ENCODE assay signal across 31 cellular contexts in genomic region chr11:75424396-75424795, GRCh38. TPM values are rescaled to one million over a fixed set of nuclear protein-coding genes. Genes with fewer than 3 reads are reported as not detected.
A peak's percentile ranks its signal among the peaks of the same experiment; 100 is the strongest.
DNase-seq lines count a peak whose midpoint lies in the region; ATAC-seq, FAIRE-seq and TF ChIP-seq lines count a peak whose summit lies in the region.
"Had no signal": no experiment of that assay in that cellular context is flagged by ENCODE, and none has a peak within 500 bp of the region (broad histone marks: within the 10 kb centered on the region; RNA-seq: fewer than 3 reads in every experiment).

No MANE protein-coding gene starts in this region.

- POLR2A ChIA-PET in A549 (lab: Yijun Ruan, JAX) = no interaction called here

- H2BK5ac ChIP-seq in mesendoderm (ENCODE audit: low read length) = no peak overlapping the region

- H3K36me3 ChIP-seq in ectodermal cell (ENCODE audit: control insufficient read depth, insufficient read depth, low read length) (peaks cover 6% of the 10 kb centered on the region), mesendoderm (ENCODE audit: control insufficient read depth, insufficient read depth, low read length) (no peaks in the 10 kb centered on the region), upper lobe of left lung (no peaks in the 10 kb centered on the region), Peyer's patch (no peaks in the 10 kb centered on the region)
- H3K36me3 ChIP-seq: colonic mucosa had no signal

- no peak overlapping the region for H2BK120ac ChIP-seq in mesendoderm (ENCODE audit: low read depth, low read length)

- no peak overlapping the region for H4K5ac ChIP-seq in mesendoderm (ENCODE audit: low read length)

- H4K8ac ChIP-seq in mesendoderm (ENCODE audit: low read depth, low read length) = no peak overlapping the region

- no peak for DNase-seq in A549 (ENCODE audit: low read depth in 1 of 2, low spot score in 1 of 2)
- peak; percentile 12 for DNase-seq in D721Med (ENCODE audit: insufficient read length, low spot score)
- DNase-seq in mesendoderm = peak; percentile 71
- DNase-seq in SK-N-DZ (ENCODE audit: low spot score) = no peak
- DNase-seq in upper lobe of left lung = no peak
- DNase-seq in DMS114 treated with DMSO at 0.1 percent for 48 hours (lab: John Stamatoyannopoulos, UW; ENCODE audit: unreplicated experiment) = no peak
- DNase-seq in Peyer's patch = no peak
- DNase-seq: activated CD4-positive, alpha-beta memory T cell treated with anti-CD3 and anti-CD28 coated beads for 36 hours; activated CD8-positive, alpha-beta memory T cell treated with anti-CD3 and anti-CD28 coated beads, Interleukin-2, amount 50 U/mL, for 4 hours; activated naive CD4-positive, alpha-beta T cell treated with anti-CD3 and anti-CD28 coated beads, Interleukin-2, amount 10 ng/mL, durations not matched to agents 7 days and 5 days; colonic mucosa; effector memory CD8-positive, alpha-beta T cell; foreskin melanocyte; GOT3; hypothalamus; MV-4-11; NCI-H510A treated with DMSO at 0.1 percent for 48 hours; stimulated activated CD4-positive, alpha-beta T cell treated with anti-CD3 and anti-CD28 coated beads, Interleukin-4, amount 100 ng/mL, for 4 hours had no signal

- H3K27ac ChIP-seq in A549 (peak overlapping the region; percentile 13 to 90; a peak in 3 of 6 replicates), ectodermal cell (ENCODE audit: insufficient read depth, low read depth, low read length, poor library complexity, severe bottlenecking) (peak overlapping the region; percentile 44), mesendoderm (ENCODE audit: low read depth, low read length) (no peak overlapping the region), upper lobe of left lung (peak overlapping the region in 1 of 4 donors; percentile 45), Peyer's patch (no peak overlapping the region)
- H3K27ac ChIP-seq: BLaER1 treated with 17β-estradiol and CSF1 and Interleukin-3, amounts not matched to agents 10 nM and 100 nM; colonic mucosa; esophagus muscularis mucosa; HL-60; KMS-11; SK-N-MC had no signal

- H3K79me1 ChIP-seq in mesendoderm (ENCODE audit: low read length) = no peaks in the 10 kb centered on the region

- H3K4me1 ChIP-seq in A549 (peaks cover 45% of the 10 kb centered on the region), ectodermal cell (ENCODE audit: control insufficient read depth, insufficient read depth, low read length) (peaks cover 15% of the 10 kb centered on the region), mesendoderm (ENCODE audit: control insufficient read depth, low read depth, low read length) (peaks cover 2% of the 10 kb centered on the region), upper lobe of left lung (peaks cover 4 to 32% (median 24%) of the 10 kb centered on the region in 4 donors), Peyer's patch (no peaks in the 10 kb centered on the region)

- TF ChIP-seq POLR2A in A549 (IDR thresholded peaks at IDR 0.05; ENCODE audit: low read length) (no peak), upper lobe of left lung (IDR thresholded peaks at IDR 0.05) (no peak), Peyer's patch (IDR thresholded peaks at IDR 0.05) (no peak)

- H3K4me3 ChIP-seq in A549 (no peak overlapping the region), ectodermal cell (ENCODE audit: insufficient read depth, low read depth, low read length) (no peak overlapping the region), mesendoderm (ENCODE audit: low read length) (no peak overlapping the region), upper lobe of left lung (no peak overlapping the region), Peyer's patch (no peak overlapping the region)
- H3K4me3 ChIP-seq: BLaER1 treated with 17β-estradiol and CSF1 and Interleukin-3, amounts not matched to agents 10 nM and 100 nM; colonic mucosa; esophagus muscularis mucosa; SK-N-MC had no signal

- no peak for FAIRE-seq in A549 (lab: Jason Lieb, UNC)
- FAIRE-seq in D721Med (lab: Jason Lieb, UNC) = no peak
- FAIRE-seq: bronchial epithelial cell, GM12891, RCC 7860, TTC549 had no signal

- no peak overlapping the region for H3K56ac ChIP-seq in mesendoderm (ENCODE audit: low read length)

- CTCF ChIA-PET in A549 (lab: Yijun Ruan, JAX) = interaction anchor here (1.0 to 16.5 kb wide), 5 partner anchors 10 to 144 kb away, joined by 3 to 231 read pairs (median 15); partner anchors contain the start of gene RPS3

- H2AK5ac ChIP-seq in mesendoderm (ENCODE audit: low read length) = no peak overlapping the region

- TF ChIP-seq CTCF in A549 (IDR thresholded peaks at IDR 0.05) = no peak
- no peak for TF ChIP-seq CTCF in D721Med (IDR thresholded peaks at IDR 0.05; ENCODE audit: insufficient read depth, missing control alignments)
- TF ChIP-seq CTCF in upper lobe of left lung (IDR thresholded peaks at IDR 0.05) = no peak
- no peak for TF ChIP-seq CTCF in Peyer's patch (IDR thresholded peaks at IDR 0.05)

- 96% methylated on average over 1 of the region's 1 CpG for WGBS in A549 (ENCODE audit: missing lambda C conversion rate)
- WGBS in ectodermal cell, 2 experiments = 56 to 65% methylated on average over 1 of the region's 1 CpG
- no CpG with 5 or more reads among the region's 1 CpG for WGBS in mesendoderm (ENCODE audit: extremely low coverage, insufficient coverage, low lambda C conversion rate)
- WGBS in upper lobe of left lung, 2 donors = 83 to 89% methylated on average over 1 of the region's 1 CpG

- H3K23ac ChIP-seq in mesendoderm (ENCODE audit: low read length) = no peak overlapping the region

- no peak for TF ChIP-seq EP300 in A549 (IDR thresholded peaks at IDR 0.05)
- no peak for TF ChIP-seq EP300 in upper lobe of left lung (IDR thresholded peaks at IDR 0.05)

- peaks cover 2% of the 10 kb centered on the region; the same call in 2 of the 3 replicates for H3K9me3 ChIP-seq in A549
- no peaks in the 10 kb centered on the region for H3K9me3 ChIP-seq in ectodermal cell (ENCODE audit: control insufficient read depth, low read length)
- H3K9me3 ChIP-seq in upper lobe of left lung = peaks cover 0 to 2% (median 0%) of the 10 kb centered on the region in 4 donors
- peaks cover 0 to 2% (median 0%) of the 10 kb centered on the region in 4 donors for H3K9me3 ChIP-seq in Peyer's patch
- H3K9me3 ChIP-seq: colonic mucosa had no signal

- no peak overlapping the region for H3K4ac ChIP-seq in mesendoderm (ENCODE audit: low read depth, low read length)

- H2BK15ac ChIP-seq in mesendoderm (replicated peaks; ENCODE audit: low read depth) = no peak overlapping the region

- no peak overlapping the region for H3K18ac ChIP-seq in mesendoderm (ENCODE audit: low read length)

- no peak for TF ChIP-seq RAD21 in A549 (conservative IDR thresholded peaks at IDR 0.05 in 1 of 2, IDR thresholded peaks at IDR 0.05 in 1 of 2)

- H3K4me2 ChIP-seq in A549 (no peak overlapping the region), mesendoderm (ENCODE audit: low read length) (no peak overlapping the region)
- H3K4me2 ChIP-seq: KMS-11 had no signal

- peaks cover 20% of the 10 kb centered on the region for H3K27me3 ChIP-seq in ectodermal cell (ENCODE audit: control insufficient read depth, insufficient read depth, low read length, poor library complexity, severe bottlenecking)
- peaks cover 7% of the 10 kb centered on the region for H3K27me3 ChIP-seq in mesendoderm (ENCODE audit: insufficient read depth, low read length, poor library complexity)
- H3K27me3 ChIP-seq in upper lobe of left lung = peaks cover 0 to 4% (median 0%) of the 10 kb centered on the region in 4 donors
- H3K27me3 ChIP-seq in Peyer's patch = peaks cover 0 to 4% of the 10 kb centered on the region in 2 donors

- no peak overlapping the region for H3K9ac ChIP-seq in mesendoderm (ENCODE audit: low read length)
- H3K9ac ChIP-seq: BLaER1 treated with 17β-estradiol and CSF1 and Interleukin-3, amounts not matched to agents 10 nM and 100 nM; KMS-11 had no signal

- ATAC-seq in A549 = no peak
- ATAC-seq in upper lobe of left lung (ENCODE audit: low FRiP score in 2 of 2) = no peak
- ATAC-seq: effector memory CD8-positive, alpha-beta T cell; natural killer cell treated with Interleukin-12 subunit alpha and Interleukin-12 subunit beta and Interleukin-15 and Interleukin-18, amount 100 ng/mL, for 72 hours; sciatic nerve; stimulated activated memory B cell treated with anti-CD40 and anti-IgM and Interleukin-4, amounts not matched to agents 10 μg/mL and 1 μg/mL and 100 μg/mL, for 72 hours had no signal

- no peaks in the 10 kb centered on the region for H3K79me2 ChIP-seq in mesendoderm (ENCODE audit: control insufficient read depth, insufficient read depth, low read length)

TF ChIP-seq in A549, 52 proteins besides CTCF, POLR2A, EP300 and RAD21 (continues in another document):
- TF ChIP-seq MAZ (IDR thresholded peaks at IDR 0.05; ENCODE audit: borderline replicate concordance, low read depth, low read length) (no peak), ZSCAN20 (CRISPR knock-in tag; IDR thresholded peaks at IDR 0.05) (no peak)

RNA-seq across cellular contexts. Expression of gene KLHL35, which starts 8.6 kb away (rescaled TPM):
- polyA plus RNA-seq in A549 (2011; rRNA removed) (1.0 and 1.7 TPM in 2 replicates), A549 (2017; fragmentation: RNase III; extraction: RNeasy Plus Mini Kit Qiagen cat#74134 plus additional on column Dnase treatment) (0.56 to 0.72 TPM (median 0.69 TPM) in 3 replicates)
- 1.5 and 1.6 TPM in 2 replicates for polyA plus RNA-seq in A549 (2012; cell fraction: cytosol; rRNA removed)
- polyA plus RNA-seq in A549 (2012; cell fraction: nucleus; rRNA removed) = 2.8 and 3.3 TPM in 2 replicates
- polyA minus RNA-seq in A549 (2011; rRNA and poly(A)+ RNA removed) = 0.73 and 1.2 TPM in 2 replicates
- 1.8 TPM for polyA plus RNA-seq in ectodermal cell (2013, experiment 1 of 4)
- 2.0 TPM for polyA plus RNA-seq in ectodermal cell (2013, experiment 2 of 4)
- 2.9 TPM for polyA plus RNA-seq in ectodermal cell (2013, experiment 3 of 4)
- polyA plus RNA-seq in ectodermal cell (2013, experiment 4 of 4) = 3.6 TPM
- 0.13 TPM for polyA plus RNA-seq in mesendoderm (2013, experiment 1 of 2)
- polyA plus RNA-seq in mesendoderm (2013, experiment 2 of 2) = 0.22 TPM
- polyA plus RNA-seq in SK-N-DZ (2014; cell fraction: cytosol; rRNA removed) = 4.6 and 5.5 TPM in 2 replicates
- 5.4 and 10.8 TPM in 2 replicates for polyA plus RNA-seq in SK-N-DZ (2014; cell fraction: nucleus; rRNA removed)
- total RNA-seq in upper lobe of left lung (1 to 10 TPM; 3.5 to 7.3 (median 4.3) TPM), Peyer's patch (1 to 10 TPM in 1 of 4 donors, not detected in 3; 1.6 TPM)

RNA-seq across cellular contexts. Expression of gene RPS3, which starts 25.1 kb away (rescaled TPM):
- polyA plus RNA-seq in A549 (2011; rRNA removed) (2,571 and 3,468 TPM in 2 replicates), A549 (2017; fragmentation: RNase III; extraction: RNeasy Plus Mini Kit Qiagen cat#74134 plus additional on column Dnase treatment) (3,458 to 3,978 TPM (median 3,544 TPM) in 3 replicates)
- polyA plus RNA-seq in A549 (2012; cell fraction: cytosol; rRNA removed) = 3,252 and 4,158 TPM in 2 replicates
- 1,461 and 2,420 TPM in 2 replicates for polyA plus RNA-seq in A549 (2012; cell fraction: nucleus; rRNA removed)
- 1,439 and 1,839 TPM in 2 replicates for polyA minus RNA-seq in A549 (2011; rRNA and poly(A)+ RNA removed)
- polyA plus RNA-seq in ectodermal cell (2013, experiment 1 of 4) = 3,603 TPM
- 3,682 TPM for polyA plus RNA-seq in ectodermal cell (2013, experiment 2 of 4)
- polyA plus RNA-seq in ectodermal cell (2013, experiment 3 of 4) = 3,548 TPM
- polyA plus RNA-seq in ectodermal cell (2013, experiment 4 of 4) = 4,018 TPM
- 6,635 TPM for polyA plus RNA-seq in mesendoderm (2013, experiment 1 of 2)
- polyA plus RNA-seq in mesendoderm (2013, experiment 2 of 2) = 6,755 TPM
- 3,197 and 3,352 TPM in 2 replicates for polyA plus RNA-seq in SK-N-DZ (2014; cell fraction: cytosol; rRNA removed)
- polyA plus RNA-seq in SK-N-DZ (2014; cell fraction: nucleus; rRNA removed) = 1,069 and 1,858 TPM in 2 replicates
- total RNA-seq in upper lobe of left lung (1,000 to 10,000 TPM in 4 of 6 donors, 100 to 1,000 TPM in 2; 474 to 2,141 (median 1,268) TPM), Peyer's patch (1,000 to 10,000 TPM in 1 of 4 donors, 100 to 1,000 TPM in 3; 505 to 1,121 (median 614) TPM)

Comparison
In these comparisons a context has a peak if more than half of its experiments do, and no peak if none do; other contexts are left out.
1. DNase-seq: peak in D721Med (single experiment) and mesendoderm (single experiment); none in A549 (0 of 2), SK-N-DZ (single experiment), upper lobe of left lung (0 of 2), DMS114 treated with DMSO at 0.1 percent for 48 hours (single experiment) and Peyer's patch (0 of 3).
2. H3K27ac ChIP-seq: peak in A549 (2 of 2) and ectodermal cell (single experiment); none in mesendoderm (single experiment) and Peyer's patch (0 of 4).